ENCODE assay signal across 9 cellular contexts in the genomic region with DNA sequence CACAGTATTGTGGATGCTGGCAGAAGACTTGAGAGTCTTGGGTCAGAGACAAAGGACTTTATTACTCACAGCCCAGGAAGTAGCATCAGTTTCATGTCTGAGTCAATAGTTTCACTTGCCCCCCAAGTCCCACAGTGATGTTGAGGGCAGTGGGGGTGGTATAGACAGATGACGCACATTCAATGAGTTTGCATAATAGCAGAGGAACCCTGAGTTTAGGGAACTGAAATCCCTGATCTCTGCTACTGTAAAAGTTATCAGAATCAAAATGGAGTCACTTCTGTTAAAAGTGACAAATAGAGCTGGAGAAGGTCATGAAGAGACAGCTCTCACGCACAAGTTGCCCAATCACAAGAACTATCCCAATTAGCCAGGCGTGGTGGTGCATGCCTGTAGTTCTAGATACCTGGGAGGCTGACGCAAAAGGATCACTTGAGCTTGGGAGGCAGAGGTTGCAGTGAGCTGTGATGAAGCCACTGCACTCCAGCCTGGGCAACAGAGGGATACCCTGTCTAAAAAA.
DNase-seq lines count a peak whose midpoint lies in the region; ATAC-seq lines count a peak whose summit lies in the region.
"Had no signal": no experiment of that assay in that cellular context is flagged by ENCODE, and none has a peak within 500 bp of the region (broad histone marks: within the 10 kb centered on the region; RNA-seq: fewer than 3 reads in every experiment).

No MANE protein-coding gene starts in this region.

- H3K4me1 Mint-ChIP-seq in activated naive CD8-positive, alpha-beta T cell (ENCODE audit: low read depth): peaks cover 8% of the 10 kb centered on the region
- H3K4me1 Mint-ChIP-seq in stimulated activated memory B cell treated with anti-CD40 and anti-IgM and Interleukin-4, amounts not matched to agents 10 μg/mL and 1 μg/mL and 100 μg/mL, for 72 hours: peaks cover 10% of the 10 kb centered on the region
- H3K4me1 Mint-ChIP-seq: CD4-positive, alpha-beta memory T cell had no signal

- peak; percentile 33 for DNase-seq in activated T-cell treated with anti-CD3 and anti-CD28 coated beads for 48 hours (ENCODE audit: low read depth)
- no peak for DNase-seq in activated T-cell treated with anti-CD3 and anti-CD28 coated beads, Interleukin-2, amount 50 U/mL, for 1 hour
- DNase-seq in NCI-H1092 (lab: John Stamatoyannopoulos, UW): no peak
- DNase-seq in nucleus accumbens (lab: John Stamatoyannopoulos, UW): no peak
- no peak for DNase-seq in NCI-H748 (lab: John Stamatoyannopoulos, UW; ENCODE audit: unreplicated experiment)

- no peak overlapping the region for H3K4me3 Mint-ChIP-seq in activated naive CD8-positive, alpha-beta T cell
- no peak overlapping the region for H3K4me3 Mint-ChIP-seq in stimulated activated memory B cell treated with anti-CD40 and anti-IgM and Interleukin-4, amounts not matched to agents 10 μg/mL and 1 μg/mL and 100 μg/mL, for 72 hours
- H3K4me3 Mint-ChIP-seq: CD4-positive, alpha-beta memory T cell had no signal

- H3K27ac Mint-ChIP-seq in activated naive CD8-positive, alpha-beta T cell: peak overlapping the region; percentile 41
- peak overlapping the region; percentile 79 for H3K27ac Mint-ChIP-seq in stimulated activated memory B cell treated with anti-CD40 and anti-IgM and Interleukin-4, amounts not matched to agents 10 μg/mL and 1 μg/mL and 100 μg/mL, for 72 hours
- H3K27ac Mint-ChIP-seq: CD4-positive, alpha-beta memory T cell had no signal

- H3K9me3 Mint-ChIP-seq in activated naive CD8-positive, alpha-beta T cell (ENCODE audit: low read depth): no peaks in the 10 kb centered on the region
- H3K9me3 Mint-ChIP-seq in stimulated activated memory B cell treated with anti-CD40 and anti-IgM and Interleukin-4, amounts not matched to agents 10 μg/mL and 1 μg/mL and 100 μg/mL, for 72 hours: peaks cover 6% of the 10 kb centered on the region

- peaks cover 2% of the 10 kb centered on the region for H3K36me3 Mint-ChIP-seq in activated naive CD8-positive, alpha-beta T cell
- no peaks in the 10 kb centered on the region for H3K36me3 Mint-ChIP-seq in stimulated activated memory B cell treated with anti-CD40 and anti-IgM and Interleukin-4, amounts not matched to agents 10 μg/mL and 1 μg/mL and 100 μg/mL, for 72 hours
- H3K36me3 Mint-ChIP-seq: CD4-positive, alpha-beta memory T cell had no signal

- peak; percentile 93 for ATAC-seq in HG03066 (IDR thresholded peaks at IDR 0.05; ENCODE audit: low read depth, unreplicated experiment)
- peak; percentile 99 for ATAC-seq in stimulated activated memory B cell treated with anti-CD40 and anti-IgM and Interleukin-4, amounts not matched to agents 10 μg/mL and 1 μg/mL and 100 μg/mL, for 72 hours

- H3K27me3 Mint-ChIP-seq in activated naive CD8-positive, alpha-beta T cell: no peaks in the 10 kb centered on the region
- no peaks in the 10 kb centered on the region for H3K27me3 Mint-ChIP-seq in stimulated activated memory B cell treated with anti-CD40 and anti-IgM and Interleukin-4, amounts not matched to agents 10 μg/mL and 1 μg/mL and 100 μg/mL, for 72 hours
